1 cellular context compared by ENCODE assay signal in the genomic region with DNA sequence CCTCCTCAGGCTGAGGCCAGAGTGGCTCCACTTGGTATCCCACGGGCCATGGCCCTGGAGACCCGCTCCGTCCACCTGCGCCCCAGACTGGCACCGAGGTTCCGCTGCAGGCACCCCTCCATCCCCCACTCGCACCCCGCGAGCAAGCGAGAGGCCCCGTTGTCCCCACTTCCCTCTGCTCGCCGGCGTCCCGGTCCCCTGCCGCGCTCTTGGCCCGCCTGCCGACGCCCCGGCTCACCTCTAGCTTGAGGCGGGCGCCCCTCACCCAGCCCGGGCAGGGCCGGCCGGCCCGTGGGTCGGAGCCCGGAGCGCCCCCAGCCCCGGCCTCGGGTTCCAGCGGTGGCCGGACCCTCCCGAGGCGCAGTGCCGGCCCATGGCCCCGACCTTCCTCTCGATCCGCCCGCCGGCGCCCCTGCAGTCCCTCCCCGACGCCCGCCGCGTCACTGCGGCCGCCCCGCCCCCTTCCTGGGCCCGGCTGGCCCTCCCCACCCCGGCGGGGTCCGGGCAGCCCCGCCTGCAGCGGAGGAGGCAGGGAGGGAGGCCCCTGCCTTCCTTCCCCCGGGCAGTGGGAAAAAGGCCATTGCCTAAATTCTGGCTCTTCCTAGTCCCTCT.
TF ChIP-seq lines count a peak whose summit lies in the region.

A gene (minus strand): TSS at position 414 of the 612 bp plus-strand sequence. CDS start 1,183 bp downstream, outside the sequence.

TF ChIP-seq in HEK293, 187 proteins besides CTCF, POLR2A, EP300 and RAD21 (continued from another document):
- TF ChIP-seq, protein P1, sequence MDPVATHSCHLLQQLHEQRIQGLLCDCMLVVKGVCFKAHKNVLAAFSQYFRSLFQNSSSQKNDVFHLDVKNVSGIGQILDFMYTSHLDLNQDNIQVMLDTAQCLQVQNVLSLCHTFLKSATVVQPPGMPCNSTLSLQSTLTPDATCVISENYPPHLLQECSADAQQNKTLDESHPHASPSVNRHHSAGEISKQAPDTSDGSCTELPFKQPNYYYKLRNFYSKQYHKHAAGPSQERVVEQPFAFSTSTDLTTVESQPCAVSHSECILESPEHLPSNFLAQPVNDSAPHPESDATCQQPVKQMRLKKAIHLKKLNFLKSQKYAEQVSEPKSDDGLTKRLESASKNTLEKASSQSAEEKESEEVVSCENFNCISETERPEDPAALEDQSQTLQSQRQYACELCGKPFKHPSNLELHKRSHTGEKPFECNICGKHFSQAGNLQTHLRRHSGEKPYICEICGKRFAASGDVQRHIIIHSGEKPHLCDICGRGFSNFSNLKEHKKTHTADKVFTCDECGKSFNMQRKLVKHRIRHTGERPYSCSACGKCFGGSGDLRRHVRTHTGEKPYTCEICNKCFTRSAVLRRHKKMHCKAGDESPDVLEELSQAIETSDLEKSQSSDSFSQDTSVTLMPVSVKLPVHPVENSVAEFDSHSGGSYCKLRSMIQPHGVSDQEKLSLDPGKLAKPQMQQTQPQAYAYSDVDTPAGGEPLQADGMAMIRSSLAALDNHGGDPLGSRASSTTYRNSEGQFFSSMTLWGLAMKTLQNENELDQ (tag by site-specific recombination; IDR thresholded peaks at IDR 0.05; ENCODE audit: low read depth): no peak
- TF ChIP-seq ZIC2 (tag by site-specific recombination; IDR thresholded peaks at IDR 0.05) (peak; percentile 57; the same call in 1 of the 2 replicates), ZNF391 (tag by site-specific recombination; IDR thresholded peaks at IDR 0.05; ENCODE audit: borderline replicate concordance, low read depth) (no peak), ZNF423 (tag by site-specific recombination; IDR thresholded peaks at IDR 0.05) (0 out of 2 replicates have a peak, but pooled peaks have one; percentile 32), ZNF112 (tag by site-specific recombination; IDR thresholded peaks at IDR 0.05) (no peak), ZNF202 (tag by site-specific recombination; IDR thresholded peaks at IDR 0.05; ENCODE audit: borderline replicate concordance) (no peak), GLIS1 (tag by site-specific recombination; IDR thresholded peaks at IDR 0.05) (0 out of 2 replicates have a peak, but pooled peaks have one; percentile 3), SCRT2 (tag by site-specific recombination; IDR thresholded peaks at IDR 0.05) (no peak), GFI1B (tag by site-specific recombination; IDR thresholded peaks at IDR 0.05) (no peak), ZNF335 (tag by site-specific recombination; conservative IDR thresholded peaks at IDR 0.05) (peak; percentile 89), ZNF555 (tag by site-specific recombination; conservative IDR thresholded peaks at IDR 0.05) (no peak), WT1 (tag by site-specific recombination; IDR thresholded peaks at IDR 0.05) (no peak), ZNF837 (tag by site-specific recombination; IDR thresholded peaks at IDR 0.05) (no peak), GLIS2 (tag by site-specific recombination; IDR thresholded peaks at IDR 0.05) (peak; percentile 11; the same call in 1 of the 2 replicates), ZNF311 (tag by site-specific recombination; IDR thresholded peaks at IDR 0.05; ENCODE audit: borderline replicate concordance) (no peak), ZNF175 (tag by site-specific recombination; IDR thresholded peaks at IDR 0.05) (no peak), ZSCAN23 (tag by site-specific recombination; IDR thresholded peaks at IDR 0.05) (no peak), ZNF600 (tag by site-specific recombination; IDR thresholded peaks at IDR 0.05) (0 out of 2 replicates have a peak, but pooled peaks have one; percentile 16), ZSCAN16 (tag by site-specific recombination; IDR thresholded peaks at IDR 0.05) (no peak), ZBTB7A (tag by site-specific recombination; IDR thresholded peaks at IDR 0.05; ENCODE audit: low read depth) (no peak), BCL11A (tag by site-specific recombination; IDR thresholded peaks at IDR 0.05; ENCODE audit: low read depth) (0 out of 2 replicates have a peak, but pooled peaks have one; percentile 34), ZBTB8A (tag by site-specific recombination; IDR thresholded peaks at IDR 0.05) (peak; percentile 83; the same call in 1 of the 2 replicates), MYNN (tag by site-specific recombination; IDR thresholded peaks at IDR 0.05; ENCODE audit: borderline replicate concordance) (no peak), IKZF3 (tag by site-specific recombination; IDR thresholded peaks at IDR 0.05) (0 out of 2 replicates have a peak, but pooled peaks have one; percentile 18)
- TF ChIP-seq, protein P2, sequence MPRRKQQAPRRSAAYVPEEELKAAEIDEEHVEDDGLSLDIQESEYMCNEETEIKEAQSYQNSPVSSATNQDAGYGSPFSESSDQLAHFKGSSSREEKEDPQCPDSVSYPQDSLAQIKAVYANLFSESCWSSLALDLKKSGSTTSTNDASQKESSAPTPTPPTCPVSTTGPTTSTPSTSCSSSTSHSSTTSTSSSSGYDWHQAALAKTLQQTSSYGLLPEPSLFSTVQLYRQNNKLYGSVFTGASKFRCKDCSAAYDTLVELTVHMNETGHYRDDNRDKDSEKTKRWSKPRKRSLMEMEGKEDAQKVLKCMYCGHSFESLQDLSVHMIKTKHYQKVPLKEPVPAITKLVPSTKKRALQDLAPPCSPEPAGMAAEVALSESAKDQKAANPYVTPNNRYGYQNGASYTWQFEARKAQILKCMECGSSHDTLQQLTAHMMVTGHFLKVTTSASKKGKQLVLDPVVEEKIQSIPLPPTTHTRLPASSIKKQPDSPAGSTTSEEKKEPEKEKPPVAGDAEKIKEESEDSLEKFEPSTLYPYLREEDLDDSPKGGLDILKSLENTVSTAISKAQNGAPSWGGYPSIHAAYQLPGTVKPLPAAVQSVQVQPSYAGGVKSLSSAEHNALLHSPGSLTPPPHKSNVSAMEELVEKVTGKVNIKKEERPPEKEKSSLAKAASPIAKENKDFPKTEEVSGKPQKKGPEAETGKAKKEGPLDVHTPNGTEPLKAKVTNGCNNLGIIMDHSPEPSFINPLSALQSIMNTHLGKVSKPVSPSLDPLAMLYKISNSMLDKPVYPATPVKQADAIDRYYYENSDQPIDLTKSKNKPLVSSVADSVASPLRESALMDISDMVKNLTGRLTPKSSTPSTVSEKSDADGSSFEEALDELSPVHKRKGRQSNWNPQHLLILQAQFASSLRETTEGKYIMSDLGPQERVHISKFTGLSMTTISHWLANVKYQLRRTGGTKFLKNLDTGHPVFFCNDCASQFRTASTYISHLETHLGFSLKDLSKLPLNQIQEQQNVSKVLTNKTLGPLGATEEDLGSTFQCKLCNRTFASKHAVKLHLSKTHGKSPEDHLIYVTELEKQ (tag by site-specific recombination; IDR thresholded peaks at IDR 0.05; ENCODE audit: borderline replicate concordance): no peak
- TF ChIP-seq, protein P3, sequence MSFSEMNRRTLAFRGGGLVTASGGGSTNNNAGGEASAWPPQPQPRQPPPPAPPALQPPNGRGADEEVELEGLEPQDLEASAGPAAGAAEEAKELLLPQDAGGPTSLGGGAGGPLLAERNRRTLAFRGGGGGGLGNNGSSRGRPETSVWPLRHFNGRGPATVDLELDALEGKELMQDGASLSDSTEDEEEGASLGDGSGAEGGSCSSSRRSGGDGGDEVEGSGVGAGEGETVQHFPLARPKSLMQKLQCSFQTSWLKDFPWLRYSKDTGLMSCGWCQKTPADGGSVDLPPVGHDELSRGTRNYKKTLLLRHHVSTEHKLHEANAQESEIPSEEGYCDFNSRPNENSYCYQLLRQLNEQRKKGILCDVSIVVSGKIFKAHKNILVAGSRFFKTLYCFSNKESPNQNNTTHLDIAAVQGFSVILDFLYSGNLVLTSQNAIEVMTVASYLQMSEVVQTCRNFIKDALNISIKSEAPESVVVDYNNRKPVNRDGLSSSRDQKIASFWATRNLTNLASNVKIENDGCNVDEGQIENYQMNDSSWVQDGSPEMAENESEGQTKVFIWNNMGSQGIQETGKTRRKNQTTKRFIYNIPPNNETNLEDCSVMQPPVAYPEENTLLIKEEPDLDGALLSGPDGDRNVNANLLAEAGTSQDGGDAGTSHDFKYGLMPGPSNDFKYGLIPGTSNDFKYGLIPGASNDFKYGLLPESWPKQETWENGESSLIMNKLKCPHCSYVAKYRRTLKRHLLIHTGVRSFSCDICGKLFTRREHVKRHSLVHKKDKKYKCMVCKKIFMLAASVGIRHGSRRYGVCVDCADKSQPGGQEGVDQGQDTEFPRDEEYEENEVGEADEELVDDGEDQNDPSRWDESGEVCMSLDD (tag by site-specific recombination; IDR thresholded peaks at IDR 0.05): peak; percentile 82; the same call in 1 of the 2 replicates
- TF ChIP-seq, protein P4, sequence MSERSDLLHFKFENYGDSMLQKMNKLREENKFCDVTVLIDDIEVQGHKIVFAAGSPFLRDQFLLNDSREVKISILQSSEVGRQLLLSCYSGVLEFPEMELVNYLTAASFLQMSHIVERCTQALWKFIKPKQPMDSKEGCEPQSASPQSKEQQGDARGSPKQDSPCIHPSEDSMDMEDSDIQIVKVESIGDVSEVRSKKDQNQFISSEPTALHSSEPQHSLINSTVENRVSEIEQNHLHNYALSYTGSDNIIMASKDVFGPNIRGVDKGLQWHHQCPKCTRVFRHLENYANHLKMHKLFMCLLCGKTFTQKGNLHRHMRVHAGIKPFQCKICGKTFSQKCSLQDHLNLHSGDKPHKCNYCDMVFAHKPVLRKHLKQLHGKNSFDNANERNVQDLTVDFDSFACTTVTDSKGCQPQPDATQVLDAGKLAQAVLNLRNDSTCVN (tag by site-specific recombination; optimal IDR thresholded peaks at IDR 0.05): peak; percentile 16
- TF ChIP-seq, protein P5, sequence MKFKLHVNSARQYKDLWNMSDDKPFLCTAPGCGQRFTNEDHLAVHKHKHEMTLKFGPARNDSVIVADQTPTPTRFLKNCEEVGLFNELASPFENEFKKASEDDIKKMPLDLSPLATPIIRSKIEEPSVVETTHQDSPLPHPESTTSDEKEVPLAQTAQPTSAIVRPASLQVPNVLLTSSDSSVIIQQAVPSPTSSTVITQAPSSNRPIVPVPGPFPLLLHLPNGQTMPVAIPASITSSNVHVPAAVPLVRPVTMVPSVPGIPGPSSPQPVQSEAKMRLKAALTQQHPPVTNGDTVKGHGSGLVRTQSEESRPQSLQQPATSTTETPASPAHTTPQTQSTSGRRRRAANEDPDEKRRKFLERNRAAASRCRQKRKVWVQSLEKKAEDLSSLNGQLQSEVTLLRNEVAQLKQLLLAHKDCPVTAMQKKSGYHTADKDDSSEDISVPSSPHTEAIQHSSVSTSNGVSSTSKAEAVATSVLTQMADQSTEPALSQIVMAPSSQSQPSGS (tag by site-specific recombination; IDR thresholded peaks at IDR 0.05; ENCODE audit: low read depth): no peak
- TF ChIP-seq, protein P6, sequence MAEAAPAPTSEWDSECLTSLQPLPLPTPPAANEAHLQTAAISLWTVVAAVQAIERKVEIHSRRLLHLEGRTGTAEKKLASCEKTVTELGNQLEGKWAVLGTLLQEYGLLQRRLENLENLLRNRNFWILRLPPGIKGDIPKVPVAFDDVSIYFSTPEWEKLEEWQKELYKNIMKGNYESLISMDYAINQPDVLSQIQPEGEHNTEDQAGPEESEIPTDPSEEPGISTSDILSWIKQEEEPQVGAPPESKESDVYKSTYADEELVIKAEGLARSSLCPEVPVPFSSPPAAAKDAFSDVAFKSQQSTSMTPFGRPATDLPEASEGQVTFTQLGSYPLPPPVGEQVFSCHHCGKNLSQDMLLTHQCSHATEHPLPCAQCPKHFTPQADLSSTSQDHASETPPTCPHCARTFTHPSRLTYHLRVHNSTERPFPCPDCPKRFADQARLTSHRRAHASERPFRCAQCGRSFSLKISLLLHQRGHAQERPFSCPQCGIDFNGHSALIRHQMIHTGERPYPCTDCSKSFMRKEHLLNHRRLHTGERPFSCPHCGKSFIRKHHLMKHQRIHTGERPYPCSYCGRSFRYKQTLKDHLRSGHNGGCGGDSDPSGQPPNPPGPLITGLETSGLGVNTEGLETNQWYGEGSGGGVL (tag by site-specific recombination; IDR thresholded peaks at IDR 0.05): peak; percentile 70
